In genomic region chr2:168478206-168478605, GRCh38 we compare ENCODE assay signal across 1 cellular context.
TF ChIP-seq lines count a peak whose summit lies in the region.

No MANE protein-coding gene starts in this region.

TF ChIP-seq in H1, 55 proteins besides CTCF, POLR2A, EP300 and RAD21 (continued from another document):
- TF ChIP-seq RXRA (IDR thresholded peaks at IDR 0.05; ENCODE audit: insufficient read depth, low read depth, low read length), result no peak
- no peak for TF ChIP-seq CBX5 (IDR thresholded peaks at IDR 0.05; ENCODE audit: low read depth, low read length)
- no peak for TF ChIP-seq RNF2 (IDR thresholded peaks at IDR 0.05; ENCODE audit: borderline replicate concordance, low read depth, low read length, missing control alignments, poor library complexity, severe bottlenecking)
- peak; percentile 7; the same call in 1 of the 2 replicates for TF ChIP-seq TEAD4 (IDR thresholded peaks at IDR 0.05; ENCODE audit: low read depth, low read length)
